ENCODE assay signal across 8 cellular contexts in genomic region chr15:90412356-90413194, GRCh38. TPM values are rescaled to one million over a fixed set of nuclear protein-coding genes. Genes with fewer than 3 reads are reported as not detected.
DNase-seq lines count a peak whose midpoint lies in the region; ATAC-seq and TF ChIP-seq lines count a peak whose summit lies in the region.

No MANE protein-coding gene starts in this region.

- DNase-seq in activated CD4-positive, alpha-beta T cell treated with anti-CD3 and anti-CD28 coated beads for 36 hours = no peak
- DNase-seq in activated CD4-positive, alpha-beta T cell treated with anti-CD3 and anti-CD28 coated beads, Interleukin-2, amount 50 U/mL, for 1 hour = no peak
- DNase-seq in NCI-H2029 treated with DMSO at 0.1 percent for 48 hours (lab: John Stamatoyannopoulos, UW) (peak; percentile 74), body of pancreas (peak; percentile 20 to 73 (median 54)), right lobe of liver (no peak), NCI-H82 (lab: John Stamatoyannopoulos, UW) (no peak)

- intact Hi-C loops in activated CD4-positive, alpha-beta T cell treated with anti-CD3 and anti-CD28 coated beads for 36 hours (cut with DNase I, micrococcal nuclease) = no loop called here
- intact Hi-C loops in body of pancreas (cut with DNase I) (no loop called here), right lobe of liver (cut with DNase I) (no loop called here)

- ATAC-seq in activated CD4-positive, alpha-beta T cell treated with anti-CD3 and anti-CD28 coated beads for 36 hours = peak; percentile 18
- ATAC-seq in HG02678 (IDR thresholded peaks at IDR 0.05; ENCODE audit: unreplicated experiment) (peak; percentile 85), body of pancreas (peak; percentile 86), right lobe of liver (peak; percentile 79 to 89 (median 80)), HG02571 (IDR thresholded peaks at IDR 0.05; ENCODE audit: unreplicated experiment) (no peak)

- peak overlapping the region; percentile 21 to 59 (median 34) for H3K27ac ChIP-seq in body of pancreas
- no peak overlapping the region for H3K27ac ChIP-seq in right lobe of liver

- H3K27me3 Mint-ChIP-seq in activated CD4-positive, alpha-beta T cell treated with anti-CD3 and anti-CD28 coated beads for 36 hours = no peaks in the 10 kb centered on the region

- CTCF ChIA-PET in activated CD4-positive, alpha-beta T cell treated with anti-CD3 and anti-CD28 coated beads for 36 hours (lab: Charles Lee) = interaction anchor here (1.0 to 1.1 kb wide), 2 partner anchors 13 to 50 kb away, joined by 3 read pairs; no protein-coding TSS in a partner anchor

- WGBS in body of pancreas, 2 donors = 33 to 51% methylated on average over 3 of the region's 3 CpGs
- 55% methylated on average over 2 of the region's 3 CpGs for WGBS in right lobe of liver (ENCODE audit: insufficient coverage, low coverage, low lambda C conversion rate, missing lambda C conversion rate)

- TF ChIP-seq CTCF in body of pancreas (IDR thresholded peaks at IDR 0.05) (no peak), right lobe of liver (IDR thresholded peaks at IDR 0.05) (no peak)

- POLR2A ChIA-PET in activated CD4-positive, alpha-beta T cell treated with anti-CD3 and anti-CD28 coated beads for 36 hours (lab: Charles Lee) = no interaction called here

- peaks cover 44% of the 10 kb centered on the region for H3K4me1 ChIP-seq in body of pancreas
- H3K4me1 ChIP-seq in right lobe of liver = no peaks in the 10 kb centered on the region

- peaks cover 8% of the 10 kb centered on the region for H3K9me3 Mint-ChIP-seq in activated CD4-positive, alpha-beta T cell treated with anti-CD3 and anti-CD28 coated beads for 36 hours (ENCODE audit: low read depth)

- no peak overlapping the region for H3K27ac Mint-ChIP-seq in activated CD4-positive, alpha-beta T cell treated with anti-CD3 and anti-CD28 coated beads for 36 hours

- TF ChIP-seq POLR2A in body of pancreas (IDR thresholded peaks at IDR 0.05) = no peak
- TF ChIP-seq POLR2A in right lobe of liver (IDR thresholded peaks at IDR 0.05) = no peak

- H3K4me3 Mint-ChIP-seq in activated CD4-positive, alpha-beta T cell treated with anti-CD3 and anti-CD28 coated beads for 36 hours = no peak overlapping the region

- H3K4me1 Mint-ChIP-seq in activated CD4-positive, alpha-beta T cell treated with anti-CD3 and anti-CD28 coated beads for 36 hours = peaks cover 83% of the 10 kb centered on the region

- H3K4me3 ChIP-seq in body of pancreas (no peak overlapping the region), right lobe of liver (no peak overlapping the region)

- no peaks in the 10 kb centered on the region for H3K36me3 ChIP-seq in body of pancreas (replicated peaks in 1 of 2; ENCODE audit: insufficient read depth in 1 of 2, low read depth in 2 of 2)
- no peaks in the 10 kb centered on the region for H3K36me3 ChIP-seq in right lobe of liver

- H3K36me3 Mint-ChIP-seq in activated CD4-positive, alpha-beta T cell treated with anti-CD3 and anti-CD28 coated beads for 36 hours (ENCODE audit: low read depth) = peaks cover 38% of the 10 kb centered on the region

- H3K9me3 ChIP-seq in body of pancreas (no peaks in the 10 kb centered on the region), right lobe of liver (no peaks in the 10 kb centered on the region)

- H3K27me3 ChIP-seq in body of pancreas (no peaks in the 10 kb centered on the region), right lobe of liver (no peaks in the 10 kb centered on the region)

RNA-seq across cellular contexts. Expression of gene IQGAP1, which starts 24.5 kb away (rescaled TPM):
- total RNA-seq in activated CD4-positive, alpha-beta T cell treated with anti-CD3 and anti-CD28 coated beads for 36 hours = 100 to 1,000 TPM; 181 to 334 TPM
- total RNA-seq in body of pancreas = 10 to 100 TPM; 79.6 to 92.9 TPM
- 10 to 100 TPM; 12.2 to 43.7 (median 26.3) TPM for total RNA-seq in right lobe of liver

Comparison
In these comparisons a context has a peak if more than half of its experiments do, and no peak if none do; other contexts are left out.
1. DNase-seq: peak in NCI-H2029 treated with DMSO at 0.1 percent for 48 hours (single experiment) and body of pancreas (4 of 4); none in activated CD4-positive, alpha-beta T cell treated with anti-CD3 and anti-CD28 coated beads for 36 hours (single experiment), activated CD4-positive, alpha-beta T cell treated with anti-CD3 and anti-CD28 coated beads, Interleukin-2, amount 50 U/mL, for 1 hour (single experiment), right lobe of liver (0 of 3) and NCI-H82 (single experiment).
2. H3K27ac ChIP-seq: peak in body of pancreas (4 of 4); none in right lobe of liver (0 of 3).